28 cellular contexts compared by ENCODE assay signal in genomic region chrX:74408310-74408709, GRCh38. TPM values are rescaled to one million over a fixed set of nuclear protein-coding genes. Genes with fewer than 3 reads are reported as not detected.
DNase-seq lines count a peak whose midpoint lies in the region; ATAC-seq and TF ChIP-seq lines count a peak whose summit lies in the region.
"Had no signal": no experiment of that assay in that cellular context is flagged by ENCODE, and none has a peak within 500 bp of the region (broad histone marks: within the 10 kb centered on the region; RNA-seq: fewer than 3 reads in every experiment).

No MANE protein-coding gene starts in this region.

- H3K27me3 Mint-ChIP-seq in naive thymus-derived CD8-positive, alpha-beta T cell = peaks cover 0 to 5% (median 2%) of the 10 kb centered on the region in 5 donors
- H3K27me3 Mint-ChIP-seq: activated CD8-positive, alpha-beta T cell treated with anti-CD3 and anti-CD28 coated beads for 36 hours; activated naive CD8-positive, alpha-beta T cell treated with anti-CD3 and anti-CD28 coated beads, Interleukin-2, amount 10 ng/mL, durations not matched to agents 7 days and 5 days had no signal

- ATAC-seq in GM18867 (IDR thresholded peaks at IDR 0.05; ENCODE audit: unreplicated experiment) (peak; percentile 71), HG02610 (IDR thresholded peaks at IDR 0.05; ENCODE audit: unreplicated experiment) (peak; percentile 81), HG03159 (IDR thresholded peaks at IDR 0.05; ENCODE audit: unreplicated experiment) (peak; percentile 82)
- no peak for ATAC-seq in naive thymus-derived CD8-positive, alpha-beta T cell
- ATAC-seq: activated CD8-positive, alpha-beta T cell treated with anti-CD3 and anti-CD28 coated beads for 36 hours; foreskin keratinocyte; heart right ventricle; Right ventricle myocardium inferior had no signal

- no peak overlapping the region for H3K4me3 Mint-ChIP-seq in naive thymus-derived CD8-positive, alpha-beta T cell
- H3K4me3 Mint-ChIP-seq: activated CD8-positive, alpha-beta T cell treated with anti-CD3 and anti-CD28 coated beads for 36 hours; activated naive CD8-positive, alpha-beta T cell treated with anti-CD3 and anti-CD28 coated beads, Interleukin-2, amount 10 ng/mL, durations not matched to agents 7 days and 5 days; endodermal cell had no signal

- POLR2A ChIA-PET in naive thymus-derived CD8-positive, alpha-beta T cell (lab: Charles Lee) = no interaction called here

- no peak overlapping the region for H3K4me3 ChIP-seq in GM06990 (replicated peaks; ENCODE audit: low read depth, low read length)
- H3K4me3 ChIP-seq: ascending aorta, esophagus muscularis mucosa, heart right ventricle, ovary, PC-9, smooth muscle cell, tibial artery had no signal

- TF ChIP-seq CTCF in GM06990 (IDR thresholded peaks at IDR 0.05; ENCODE audit: insufficient read depth, low read length, poor library complexity, severe bottlenecking) = no peak

- H3K36me3 ChIP-seq in GM06990 (ENCODE audit: control insufficient read depth, insufficient read depth, low read length) = no peaks in the 10 kb centered on the region
- H3K36me3 ChIP-seq: ascending aorta, esophagus muscularis mucosa, heart right ventricle, ovary, tibial artery had no signal

- H3K36me3 Mint-ChIP-seq in naive thymus-derived CD8-positive, alpha-beta T cell = no peaks in the 10 kb centered on the region
- H3K36me3 Mint-ChIP-seq: activated naive CD8-positive, alpha-beta T cell treated with anti-CD3 and anti-CD28 coated beads, Interleukin-2, amount 10 ng/mL, durations not matched to agents 7 days and 5 days had no signal

- no peak overlapping the region for H3K27ac Mint-ChIP-seq in naive thymus-derived CD8-positive, alpha-beta T cell
- H3K27ac Mint-ChIP-seq: activated CD8-positive, alpha-beta T cell treated with anti-CD3 and anti-CD28 coated beads for 36 hours; activated naive CD8-positive, alpha-beta T cell treated with anti-CD3 and anti-CD28 coated beads, Interleukin-2, amount 10 ng/mL, durations not matched to agents 7 days and 5 days; endodermal cell had no signal

- no peaks in the 10 kb centered on the region for H3K4me1 Mint-ChIP-seq in naive thymus-derived CD8-positive, alpha-beta T cell
- H3K4me1 Mint-ChIP-seq: activated naive CD8-positive, alpha-beta T cell treated with anti-CD3 and anti-CD28 coated beads, Interleukin-2, amount 10 ng/mL, durations not matched to agents 7 days and 5 days; endodermal cell had no signal

- peaks cover 0 to 2% (median 0%) of the 10 kb centered on the region in 9 donors for H3K9me3 Mint-ChIP-seq in naive thymus-derived CD8-positive, alpha-beta T cell
- H3K9me3 Mint-ChIP-seq: activated CD8-positive, alpha-beta T cell treated with anti-CD3 and anti-CD28 coated beads for 36 hours; activated naive CD8-positive, alpha-beta T cell treated with anti-CD3 and anti-CD28 coated beads, Interleukin-2, amount 10 ng/mL, durations not matched to agents 7 days and 5 days had no signal

- H3K27me3 ChIP-seq in GM06990 (replicated peaks; ENCODE audit: control insufficient read depth, insufficient read depth, low read length) = no peaks in the 10 kb centered on the region
- H3K27me3 ChIP-seq: ascending aorta, esophagus muscularis mucosa, foreskin keratinocyte, ovary, tibial artery had no signal

- peak; percentile 16 for DNase-seq in GM06990 (ENCODE audit: extremely low read depth, insufficient read length)
- no peak for DNase-seq in NCI-H226
- no peak for DNase-seq in NCI-H2029 treated with DMSO at 0.1 percent for 48 hours (lab: John Stamatoyannopoulos, UW)
- DNase-seq in activated T-cell treated with anti-CD3 and anti-CD28 coated beads for 4 hours = no peak
- no peak for DNase-seq in naive thymus-derived CD8-positive, alpha-beta T cell
- DNase-seq: 8988T; activated CD8-positive, alpha-beta T cell treated with anti-CD3 and anti-CD28 coated beads for 36 hours; activated gamma-delta T cell; activated naive CD8-positive, alpha-beta T cell treated with anti-CD3 and anti-CD28 coated beads, Interleukin-2, amount 10 ng/mL, durations not matched to agents 7 days and 5 days; Calu3; caudate nucleus; endodermal cell; foreskin keratinocyte; heart right ventricle; IMR-90; kidney glomerular epithelial cell; NCI-H510A treated with DMSO at 0.1 percent for 48 hours; ovary; PC-9; stimulated activated CD4-positive, alpha-beta T cell treated with anti-CD3 and anti-CD28 coated beads, Interleukin-1b, Interleukin-23, amount 100 ng/mL, for 48 hours; tibial artery had no signal

RNA-seq across cellular contexts. Expression of gene SLC16A2, which starts 13.0 kb away (rescaled TPM):
- total RNA-seq in naive thymus-derived CD8-positive, alpha-beta T cell = under 1 TPM; 0.44 to 0.65 TPM
- polyA plus RNA-seq in naive thymus-derived CD8-positive, alpha-beta T cell = under 1 TPM; 0.37 to 0.66 (median 0.56) TPM
- total RNA-seq: PC-9 had no signal

Comparison
In these comparisons a context has a peak if more than half of its experiments do, and no peak if none do; other contexts are left out.
1. ATAC-seq: peak in GM18867 (single experiment), HG02610 (single experiment) and HG03159 (single experiment); none in naive thymus-derived CD8-positive, alpha-beta T cell (0 of 2).